1 cellular context compared by ENCODE assay signal in the genomic region with DNA sequence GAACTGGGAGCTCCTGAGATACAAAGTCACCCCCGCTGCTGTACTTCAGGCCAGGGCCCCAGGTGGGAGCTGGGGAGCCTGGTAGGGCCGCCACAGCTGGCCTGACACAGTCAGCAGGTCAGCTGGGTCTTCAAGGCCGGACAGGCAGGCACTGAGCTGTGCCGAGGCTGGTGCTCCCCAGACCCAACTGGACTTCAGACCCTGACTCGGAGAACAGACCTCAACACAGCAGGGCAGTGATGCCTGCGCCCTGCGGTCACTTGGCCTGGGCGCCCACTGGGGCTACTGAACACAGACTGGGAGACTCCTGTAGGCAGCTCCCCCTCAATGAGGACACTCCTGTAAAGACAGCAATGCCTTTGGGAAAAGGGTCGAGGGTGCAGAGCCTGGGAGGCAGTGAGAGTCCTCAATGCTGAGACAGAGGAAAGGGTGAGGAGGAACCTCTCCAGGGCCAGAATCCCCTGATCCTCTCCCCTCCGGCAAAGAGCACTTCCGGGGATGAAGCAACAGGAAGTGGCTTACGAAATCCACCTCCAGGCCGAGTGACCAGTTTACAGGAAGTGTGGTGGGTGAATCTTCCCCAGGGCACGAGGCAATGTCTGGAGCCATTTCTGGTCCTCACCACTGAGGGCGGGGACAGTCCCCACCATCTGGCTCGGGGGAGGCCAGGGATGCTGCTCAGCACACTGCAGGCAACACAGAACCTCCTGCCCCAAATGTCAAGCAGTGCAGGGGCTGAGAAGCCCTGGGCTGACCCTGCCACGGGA.
A peak's percentile ranks its signal among the peaks of the same experiment; 100 is the strongest.
TF ChIP-seq lines count a peak whose summit lies in the region.

No MANE protein-coding gene starts in this region.

TF ChIP-seq in GM12878, 131 proteins besides CTCF, POLR2A, EP300 and RAD21 (continued from another document and continues in another):
- TF ChIP-seq ZBTB11 (CRISPR knock-in tag; IDR thresholded peaks at IDR 0.05) (peak; percentile 50; the same call in 1 of the 2 replicates), USF1 (IDR thresholded peaks at IDR 0.05; ENCODE audit: borderline replicate concordance, extremely low read length, insufficient read depth, low read depth, low read length) (no peak), ZBED1 (IDR thresholded peaks at IDR 0.05; ENCODE audit: borderline replicate concordance) (no peak), KAT2A (conservative IDR thresholded peaks at IDR 0.05; ENCODE audit: control insufficient read depth, low read depth, low read length) (no peak), HDAC2 (IDR thresholded peaks at IDR 0.05) (no peak), EGR1 (IDR thresholded peaks at IDR 0.05; ENCODE audit: borderline replicate concordance in 1 of 2, low read depth in 2 of 2, low read length in 2 of 2) (no peak; a peak in 1 of 3 replicates), RELA (IDR thresholded peaks at IDR 0.05; ENCODE audit: borderline replicate concordance, partially characterized antibody) (no peak), ZNF274 (IDR thresholded peaks at IDR 0.05; ENCODE audit: insufficient read depth, insufficient read length) (no peak), CHD2 (IDR thresholded peaks at IDR 0.05; ENCODE audit: borderline replicate concordance, low read depth, low read length) (no peak), ZNF217 (IDR thresholded peaks at IDR 0.05) (no peak), EZH2 (IDR thresholded peaks at IDR 0.05; ENCODE audit: borderline replicate concordance, control insufficient read depth, low read depth, low read length) (no peak), SREBF2 (IDR thresholded peaks at IDR 0.05; ENCODE audit: low read length) (no peak), MYC (IDR thresholded peaks at IDR 0.05; ENCODE audit: insufficient read depth, insufficient read length, insufficient replicate concordance, low read length, severe bottlenecking) (peak; percentile 58), RUNX3 (IDR thresholded peaks at IDR 0.05; ENCODE audit: low read length) (peak; percentile 86), SIN3A (IDR thresholded peaks at IDR 0.05; ENCODE audit: low read depth, low read length) (no peak), SMAD5 (IDR thresholded peaks at IDR 0.05; ENCODE audit: low read depth) (no peak), RBBP5 (conservative IDR thresholded peaks at IDR 0.05) (no peak), STAT1 (conservative IDR thresholded peaks at IDR 0.05) (no peak), SMARCA5 (IDR thresholded peaks at IDR 0.05) (no peak; the same call in 1 of the 2 replicates), KLF5 (IDR thresholded peaks at IDR 0.05; ENCODE audit: partially characterized antibody) (no peak), JUNB (IDR thresholded peaks at IDR 0.05) (no peak), NBN (IDR thresholded peaks at IDR 0.05) (peak; percentile 43; the same call in 1 of the 2 replicates), ZNF622 (IDR thresholded peaks at IDR 0.05) (no peak), ZSCAN29 (IDR thresholded peaks at IDR 0.05) (no peak), CBFB (IDR thresholded peaks at IDR 0.05; ENCODE audit: low read depth) (peak; percentile 37; the same call in 1 of the 2 replicates), SMC3 (IDR thresholded peaks at IDR 0.05; ENCODE audit: borderline replicate concordance, low read length) (no peak), MTA2 (IDR thresholded peaks at IDR 0.05; ENCODE audit: low read depth) (peak; percentile 2; the same call in 1 of the 2 replicates), CHD4 (IDR thresholded peaks at IDR 0.05) (no peak), MEF2A (IDR thresholded peaks at IDR 0.05; ENCODE audit: insufficient read depth, low read depth, low read length) (0 out of 2 replicates have a peak, but pooled peaks have one; percentile 15), NR2F1 (conservative IDR thresholded peaks at IDR 0.05) (no peak), SPI1 (IDR thresholded peaks at IDR 0.05; ENCODE audit: borderline replicate concordance, insufficient read depth, low read depth, low read length) (peak; percentile 74), ATF7 (IDR thresholded peaks at IDR 0.05; ENCODE audit: low read depth) (peak; percentile 41), KDM1A (IDR thresholded peaks at IDR 0.05; ENCODE audit: borderline replicate concordance) (no peak), LARP7 (IDR thresholded peaks at IDR 0.05) (no peak), SREBF1 (IDR thresholded peaks at IDR 0.05; ENCODE audit: low read length) (no peak)
- TF ChIP-seq, protein P1, sequence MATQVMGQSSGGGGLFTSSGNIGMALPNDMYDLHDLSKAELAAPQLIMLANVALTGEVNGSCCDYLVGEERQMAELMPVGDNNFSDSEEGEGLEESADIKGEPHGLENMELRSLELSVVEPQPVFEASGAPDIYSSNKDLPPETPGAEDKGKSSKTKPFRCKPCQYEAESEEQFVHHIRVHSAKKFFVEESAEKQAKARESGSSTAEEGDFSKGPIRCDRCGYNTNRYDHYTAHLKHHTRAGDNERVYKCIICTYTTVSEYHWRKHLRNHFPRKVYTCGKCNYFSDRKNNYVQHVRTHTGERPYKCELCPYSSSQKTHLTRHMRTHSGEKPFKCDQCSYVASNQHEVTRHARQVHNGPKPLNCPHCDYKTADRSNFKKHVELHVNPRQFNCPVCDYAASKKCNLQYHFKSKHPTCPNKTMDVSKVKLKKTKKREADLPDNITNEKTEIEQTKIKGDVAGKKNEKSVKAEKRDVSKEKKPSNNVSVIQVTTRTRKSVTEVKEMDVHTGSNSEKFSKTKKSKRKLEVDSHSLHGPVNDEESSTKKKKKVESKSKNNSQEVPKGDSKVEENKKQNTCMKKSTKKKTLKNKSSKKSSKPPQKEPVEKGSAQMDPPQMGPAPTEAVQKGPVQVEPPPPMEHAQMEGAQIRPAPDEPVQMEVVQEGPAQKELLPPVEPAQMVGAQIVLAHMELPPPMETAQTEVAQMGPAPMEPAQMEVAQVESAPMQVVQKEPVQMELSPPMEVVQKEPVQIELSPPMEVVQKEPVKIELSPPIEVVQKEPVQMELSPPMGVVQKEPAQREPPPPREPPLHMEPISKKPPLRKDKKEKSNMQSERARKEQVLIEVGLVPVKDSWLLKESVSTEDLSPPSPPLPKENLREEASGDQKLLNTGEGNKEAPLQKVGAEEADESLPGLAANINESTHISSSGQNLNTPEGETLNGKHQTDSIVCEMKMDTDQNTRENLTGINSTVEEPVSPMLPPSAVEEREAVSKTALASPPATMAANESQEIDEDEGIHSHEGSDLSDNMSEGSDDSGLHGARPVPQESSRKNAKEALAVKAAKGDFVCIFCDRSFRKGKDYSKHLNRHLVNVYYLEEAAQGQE (IDR thresholded peaks at IDR 0.05; ENCODE audit: low read depth, low read length): no peak
- TF ChIP-seq, protein P2, sequence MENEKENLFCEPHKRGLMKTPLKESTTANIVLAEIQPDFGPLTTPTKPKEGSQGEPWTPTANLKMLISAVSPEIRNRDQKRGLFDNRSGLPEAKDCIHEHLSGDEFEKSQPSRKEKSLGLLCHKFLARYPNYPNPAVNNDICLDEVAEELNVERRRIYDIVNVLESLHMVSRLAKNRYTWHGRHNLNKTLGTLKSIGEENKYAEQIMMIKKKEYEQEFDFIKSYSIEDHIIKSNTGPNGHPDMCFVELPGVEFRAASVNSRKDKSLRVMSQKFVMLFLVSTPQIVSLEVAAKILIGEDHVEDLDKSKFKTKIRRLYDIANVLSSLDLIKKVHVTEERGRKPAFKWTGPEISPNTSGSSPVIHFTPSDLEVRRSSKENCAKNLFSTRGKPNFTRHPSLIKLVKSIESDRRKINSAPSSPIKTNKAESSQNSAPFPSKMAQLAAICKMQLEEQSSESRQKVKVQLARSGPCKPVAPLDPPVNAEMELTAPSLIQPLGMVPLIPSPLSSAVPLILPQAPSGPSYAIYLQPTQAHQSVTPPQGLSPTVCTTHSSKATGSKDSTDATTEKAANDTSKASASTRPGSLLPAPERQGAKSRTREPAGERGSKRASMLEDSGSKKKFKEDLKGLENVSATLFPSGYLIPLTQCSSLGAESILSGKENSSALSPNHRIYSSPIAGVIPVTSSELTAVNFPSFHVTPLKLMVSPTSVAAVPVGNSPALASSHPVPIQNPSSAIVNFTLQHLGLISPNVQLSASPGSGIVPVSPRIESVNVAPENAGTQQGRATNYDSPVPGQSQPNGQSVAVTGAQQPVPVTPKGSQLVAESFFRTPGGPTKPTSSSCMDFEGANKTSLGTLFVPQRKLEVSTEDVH (IDR thresholded peaks at IDR 0.05; ENCODE audit: low read depth, partially characterized antibody): peak; percentile 26
- TF ChIP-seq, protein P3, sequence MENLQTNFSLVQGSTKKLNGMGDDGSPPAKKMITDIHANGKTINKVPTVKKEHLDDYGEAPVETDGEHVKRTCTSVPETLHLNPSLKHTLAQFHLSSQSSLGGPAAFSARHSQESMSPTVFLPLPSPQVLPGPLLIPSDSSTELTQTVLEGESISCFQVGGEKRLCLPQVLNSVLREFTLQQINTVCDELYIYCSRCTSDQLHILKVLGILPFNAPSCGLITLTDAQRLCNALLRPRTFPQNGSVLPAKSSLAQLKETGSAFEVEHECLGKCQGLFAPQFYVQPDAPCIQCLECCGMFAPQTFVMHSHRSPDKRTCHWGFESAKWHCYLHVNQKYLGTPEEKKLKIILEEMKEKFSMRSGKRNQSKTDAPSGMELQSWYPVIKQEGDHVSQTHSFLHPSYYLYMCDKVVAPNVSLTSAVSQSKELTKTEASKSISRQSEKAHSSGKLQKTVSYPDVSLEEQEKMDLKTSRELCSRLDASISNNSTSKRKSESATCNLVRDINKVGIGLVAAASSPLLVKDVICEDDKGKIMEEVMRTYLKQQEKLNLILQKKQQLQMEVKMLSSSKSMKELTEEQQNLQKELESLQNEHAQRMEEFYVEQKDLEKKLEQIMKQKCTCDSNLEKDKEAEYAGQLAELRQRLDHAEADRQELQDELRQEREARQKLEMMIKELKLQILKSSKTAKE (IDR thresholded peaks at IDR 0.05; ENCODE audit: low read depth, poor library complexity, severe bottlenecking): peak; percentile 49
- TF ChIP-seq, protein P4, sequence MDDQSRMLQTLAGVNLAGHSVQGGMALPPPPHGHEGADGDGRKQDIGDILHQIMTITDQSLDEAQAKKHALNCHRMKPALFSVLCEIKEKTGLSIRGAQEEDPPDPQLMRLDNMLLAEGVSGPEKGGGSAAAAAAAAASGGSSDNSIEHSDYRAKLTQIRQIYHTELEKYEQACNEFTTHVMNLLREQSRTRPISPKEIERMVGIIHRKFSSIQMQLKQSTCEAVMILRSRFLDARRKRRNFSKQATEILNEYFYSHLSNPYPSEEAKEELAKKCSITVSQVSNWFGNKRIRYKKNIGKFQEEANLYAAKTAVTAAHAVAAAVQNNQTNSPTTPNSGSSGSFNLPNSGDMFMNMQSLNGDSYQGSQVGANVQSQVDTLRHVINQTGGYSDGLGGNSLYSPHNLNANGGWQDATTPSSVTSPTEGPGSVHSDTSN (IDR thresholded peaks at IDR 0.05; ENCODE audit: insufficient replicate concordance, low read depth, low read length): no peak
- TF ChIP-seq, protein P5, sequence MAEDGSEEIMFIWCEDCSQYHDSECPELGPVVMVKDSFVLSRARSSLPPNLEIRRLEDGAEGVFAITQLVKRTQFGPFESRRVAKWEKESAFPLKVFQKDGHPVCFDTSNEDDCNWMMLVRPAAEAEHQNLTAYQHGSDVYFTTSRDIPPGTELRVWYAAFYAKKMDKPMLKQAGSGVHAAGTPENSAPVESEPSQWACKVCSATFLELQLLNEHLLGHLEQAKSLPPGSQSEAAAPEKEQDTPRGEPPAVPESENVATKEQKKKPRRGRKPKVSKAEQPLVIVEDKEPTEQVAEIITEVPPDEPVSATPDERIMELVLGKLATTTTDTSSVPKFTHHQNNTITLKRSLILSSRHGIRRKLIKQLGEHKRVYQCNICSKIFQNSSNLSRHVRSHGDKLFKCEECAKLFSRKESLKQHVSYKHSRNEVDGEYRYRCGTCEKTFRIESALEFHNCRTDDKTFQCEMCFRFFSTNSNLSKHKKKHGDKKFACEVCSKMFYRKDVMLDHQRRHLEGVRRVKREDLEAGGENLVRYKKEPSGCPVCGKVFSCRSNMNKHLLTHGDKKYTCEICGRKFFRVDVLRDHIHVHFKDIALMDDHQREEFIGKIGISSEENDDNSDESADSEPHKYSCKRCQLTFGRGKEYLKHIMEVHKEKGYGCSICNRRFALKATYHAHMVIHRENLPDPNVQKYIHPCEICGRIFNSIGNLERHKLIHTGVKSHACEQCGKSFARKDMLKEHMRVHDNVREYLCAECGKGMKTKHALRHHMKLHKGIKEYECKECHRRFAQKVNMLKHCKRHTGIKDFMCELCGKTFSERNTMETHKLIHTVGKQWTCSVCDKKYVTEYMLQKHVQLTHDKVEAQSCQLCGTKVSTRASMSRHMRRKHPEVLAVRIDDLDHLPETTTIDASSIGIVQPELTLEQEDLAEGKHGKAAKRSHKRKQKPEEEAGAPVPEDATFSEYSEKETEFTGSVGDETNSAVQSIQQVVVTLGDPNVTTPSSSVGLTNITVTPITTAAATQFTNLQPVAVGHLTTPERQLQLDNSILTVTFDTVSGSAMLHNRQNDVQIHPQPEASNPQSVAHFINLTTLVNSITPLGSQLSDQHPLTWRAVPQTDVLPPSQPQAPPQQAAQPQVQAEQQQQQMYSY (CRISPR knock-in tag; IDR thresholded peaks at IDR 0.05): no peak
